19 cellular contexts compared by ENCODE assay signal in the genomic region with DNA sequence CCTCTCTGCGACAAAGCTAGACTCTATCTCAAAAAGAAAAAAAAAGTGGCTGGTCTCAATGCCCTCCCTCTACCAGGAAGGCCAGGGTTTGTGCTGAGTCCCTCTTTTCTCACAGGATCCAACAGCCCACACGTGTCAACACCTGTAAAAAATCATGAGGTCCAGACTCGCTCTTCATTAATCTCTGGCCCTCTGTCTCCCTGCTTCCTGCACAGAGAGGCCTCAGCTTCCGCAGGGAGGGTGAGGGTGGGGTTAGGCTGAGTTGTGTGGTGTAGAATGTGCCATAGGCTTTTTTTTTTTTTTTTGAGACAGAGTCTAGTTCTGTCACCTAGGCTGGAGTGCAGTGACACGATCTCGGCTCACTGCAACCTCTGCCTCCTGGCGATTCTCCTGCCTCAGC. TPM values are rescaled to one million over a fixed set of nuclear protein-coding genes. Genes with fewer than 3 reads are reported as not detected.
"Had no signal": no experiment of that assay in that cellular context is flagged by ENCODE, and none has a peak within 500 bp of the region (broad histone marks: within the 10 kb centered on the region; RNA-seq: fewer than 3 reads in every experiment).

No MANE protein-coding gene starts in this region.

- H3K4me3 ChIP-seq: adrenal gland, thyroid gland, uterus had no signal

- H3K36me3 ChIP-seq: uterus had no signal

- DNase-seq: activated CD4-positive, alpha-beta T cell treated with anti-CD3 and anti-CD28 coated beads for 1 hour; activated CD4-positive, alpha-beta T cell treated with anti-CD3 and anti-CD28 coated beads, Interleukin-2, amount 50 U/mL, for 4 hours; activated CD8-positive, alpha-beta memory T cell treated with anti-CD3 and anti-CD28 coated beads, Interleukin-2, amount 10 ng/mL, durations not matched to agents 7 days and 5 days; activated naive CD4-positive, alpha-beta T cell treated with anti-CD3 and anti-CD28 coated beads for 36 hours; activated T-cell treated with anti-CD3 and anti-CD28 coated beads, Interleukin-2, amount 50 U/mL, for 1 hour; adrenal gland; dorsolateral prefrontal cortex; erythroblast; left colon; natural killer cell; posterior cingulate gyrus; T-helper 2 cell; thyroid gland; uterus had no signal

- FAIRE-seq: islet of Langerhans had no signal

- H3K27me3 ChIP-seq: adrenal gland, thyroid gland had no signal

- H3K9me3 ChIP-seq: adrenal gland, thyroid gland, uterus had no signal

- H3K27ac ChIP-seq: adrenal gland, dorsolateral prefrontal cortex, thyroid gland, uterus had no signal

- ATAC-seq: activated CD8-positive, alpha-beta memory T cell treated with anti-CD3 and anti-CD28 coated beads, Interleukin-2, amount 10 ng/mL, durations not matched to agents 7 days and 5 days; left colon; stimulated activated memory B cell treated with anti-CD40 and anti-IgM and Interleukin-4, amounts not matched to agents 10 μg/mL and 1 μg/mL and 100 μg/mL, for 72 hours had no signal

RNA-seq across cellular contexts. Expression of a gene that starts 6.1 kb away (rescaled TPM):
- total RNA-seq: activated CD8-positive, alpha-beta memory T cell treated with anti-CD3 and anti-CD28 coated beads, Interleukin-2, amount 10 ng/mL, durations not matched to agents 7 days and 5 days; activated T-helper 2 cell treated with anti-CD3 and anti-CD28 coated beads, Interferon-gamma antibody, Interleukin-2, Interleukin-4, amounts not matched to agents 10 μg/mL and 5 μg/mL and 100 μg/mL, durations not matched to agents 14 hours and 24 hours and 36 hours; chondrocyte; mucosa of gallbladder; natural killer cell had no signal

RNA-seq across cellular contexts. Expression of a gene that starts 20.1 kb away (rescaled TPM):
- total RNA-seq: activated CD8-positive, alpha-beta memory T cell treated with anti-CD3 and anti-CD28 coated beads, Interleukin-2, amount 10 ng/mL, durations not matched to agents 7 days and 5 days; chondrocyte; natural killer cell had no signal
